27 cellular contexts compared by ENCODE assay signal in the genomic region with DNA sequence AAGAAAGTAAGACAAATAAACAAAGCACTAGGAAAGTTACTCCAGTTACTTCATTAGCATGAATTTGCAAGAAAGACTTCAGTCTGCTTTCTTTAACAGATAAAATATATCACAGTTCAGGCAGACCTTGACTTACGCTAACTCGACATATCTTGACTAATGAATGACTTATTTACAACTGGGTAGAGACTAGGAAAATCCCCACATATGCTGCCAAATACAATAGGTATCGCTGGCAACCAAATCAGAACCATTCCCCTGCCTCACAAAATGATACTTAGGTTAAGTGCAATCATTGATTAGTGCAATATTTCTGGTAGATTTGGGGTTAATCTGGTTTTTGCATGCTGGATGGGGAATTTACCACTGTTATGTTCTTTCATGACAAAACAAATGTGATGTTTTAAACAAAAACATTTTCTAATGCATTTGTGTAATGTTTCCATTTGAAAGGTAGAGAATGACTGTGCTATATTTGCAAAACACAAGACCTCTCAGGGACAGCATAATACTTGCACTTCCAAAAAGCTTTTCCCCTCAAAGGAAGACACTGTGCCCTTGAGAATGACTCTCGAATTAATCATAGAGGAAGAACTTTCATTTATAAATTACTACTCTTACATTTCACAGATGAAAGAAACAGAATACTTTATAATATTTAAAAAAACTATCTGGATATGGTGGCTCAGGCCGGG.
"Had no signal": no experiment of that assay in that cellular context is flagged by ENCODE, and none has a peak within 500 bp of the region (broad histone marks: within the 10 kb centered on the region; RNA-seq: fewer than 3 reads in every experiment).

No MANE protein-coding gene starts in this region.

- H3K27ac ChIP-seq: esophagus muscularis mucosa, gastrocnemius medialis, parathyroid adenoma, thoracic aorta, VCaP had no signal

- H3K79me2 ChIP-seq: parathyroid adenoma had no signal

- DNase-seq: activated CD4-positive, alpha-beta memory T cell treated with anti-CD3 and anti-CD28 coated beads for 36 hours; activated CD4-positive, alpha-beta T cell treated with anti-CD3 and anti-CD28 coated beads for 48 hours; activated CD8-positive, alpha-beta memory T cell treated with anti-CD3 and anti-CD28 coated beads, Interleukin-2, amount 50 U/mL, for 4 hours; activated gamma-delta T cell treated with Interleukin-2 at 50 U/mL for 16 hours; activated naive CD4-positive, alpha-beta T cell treated with anti-CD3 and anti-CD28 coated beads, Interleukin-2, amount 50 U/mL, for 16 hours; activated T-cell treated with anti-CD3 and anti-CD28 coated beads, Interleukin-2, amount 50 U/mL, for 24 hours; dermis blood vessel endothelial cell; effector CD4-positive, alpha-beta T cell; gastrocnemius medialis; glutamatergic neuron; kidney; naive thymus-derived CD8-positive, alpha-beta T cell; nucleus accumbens; right cardiac atrium; stimulated activated CD4-positive, alpha-beta T cell treated with anti-CD3 and anti-CD28 coated beads, Interleukin-12 subunit alpha, Interleukin-12 subunit beta, amount 100 ng/mL, for 4 hours; stimulated activated CD4-positive, alpha-beta T cell treated with anti-CD3 and anti-CD28 coated beads, Interleukin-4, amount 100 ng/mL, for 1 hour; T-helper 9 cell; trophoblast cell had no signal

- H2AFZ ChIP-seq: parathyroid adenoma had no signal

- H3K9ac ChIP-seq: parathyroid adenoma had no signal

- H3K36me3 ChIP-seq: esophagus muscularis mucosa, gastrocnemius medialis, thoracic aorta had no signal

- H3K9me3 ChIP-seq: esophagus muscularis mucosa, gastrocnemius medialis had no signal

- H3K27me3 ChIP-seq: esophagus muscularis mucosa, gastrocnemius medialis had no signal

- FAIRE-seq: colon, kidney, TTC549, urothelium cell line had no signal

- ATAC-seq: activated CD4-positive, CD25-positive, alpha-beta regulatory T cell treated with anti-CD3 and anti-CD28 coated beads, Interleukin-2, amount 50 U/mL, for 24 hours; gastrocnemius medialis; naive thymus-derived CD8-positive, alpha-beta T cell; right cardiac atrium; stimulated activated effector memory CD8-positive, alpha-beta T cell treated with anti-CD3 and anti-CD28 coated beads, Interleukin-12 subunit alpha, Interleukin-12 subunit beta, amount 100 ng/mL, for 72 hours had no signal

- H3K4me3 ChIP-seq: esophagus muscularis mucosa, gastrocnemius medialis, thoracic aorta had no signal
